8 cellular contexts compared by ENCODE assay signal in genomic region chr15:76060098-76060989, GRCh38. TPM values are rescaled to one million over a fixed set of nuclear protein-coding genes. Genes with fewer than 3 reads are reported as not detected.
DNase-seq lines count a peak whose midpoint lies in the region; ATAC-seq lines count a peak whose summit lies in the region.

No MANE protein-coding gene starts in this region.

- peak overlapping the region; percentile 72 to 82 (median 79) for H3K4me3 ChIP-seq in skeletal muscle tissue (ENCODE audit: low read length in 3 of 3)

- peak overlapping the region; percentile 23 for H3K27ac ChIP-seq in skeletal muscle tissue (ENCODE audit: low read depth, low read length)

- peak; percentile 33 for DNase-seq in activated CD4-positive, alpha-beta T cell treated with anti-CD3 and anti-CD28 coated beads for 48 hours
- DNase-seq in activated CD4-positive, alpha-beta T cell treated with anti-CD3 and anti-CD28 coated beads, Interleukin-2, amount 50 U/mL, for 4 hours = no peak
- DNase-seq in activated CD8-positive, alpha-beta memory T cell treated with anti-CD3 and anti-CD28 coated beads, Interleukin-2, amount 50 U/mL, for 4 hours = peak; percentile 14
- DNase-seq in left ventricle myocardium superior (no peak), SKM-1 treated with dmso at 0.1 percent for 144 hours (lab: John Stamatoyannopoulos, UW; ENCODE audit: unreplicated experiment) (no peak), DMS79 treated with DMSO at 0.1 percent for 48 hours (lab: John Stamatoyannopoulos, UW) (no peak)

- no peaks in the 10 kb centered on the region for H3K36me3 ChIP-seq in skeletal muscle tissue (ENCODE audit: control insufficient read depth in 3 of 3, insufficient read depth in 3 of 3, low read length in 3 of 3)

- H3K9me3 ChIP-seq in skeletal muscle tissue (ENCODE audit: control insufficient read depth in 3 of 3, low read length in 3 of 3) = no peaks in the 10 kb centered on the region

- H3K4me1 ChIP-seq in skeletal muscle tissue (ENCODE audit: control insufficient read depth in 3 of 3, insufficient read depth in 3 of 3, low read length in 3 of 3) = peaks cover 21 to 49% (median 27%) of the 10 kb centered on the region in 3 donors

- intact Hi-C loops in left ventricle myocardium superior (cut with micrococcal nuclease) = loop anchor here (5.0 kb wide), 1 partner anchor 77 kb away; no protein-coding TSS in a partner anchor

- peak overlapping the region; percentile 54 to 84 (median 83) for H3K9ac ChIP-seq in skeletal muscle tissue (ENCODE audit: low read depth in 1 of 3, low read length in 3 of 3)

- H3K27me3 ChIP-seq in skeletal muscle tissue (ENCODE audit: control insufficient read depth in 3 of 3, insufficient read depth in 3 of 3, low read length in 3 of 3) = peaks cover 0 to 13% (median 7%) of the 10 kb centered on the region in 3 donors

- ATAC-seq in left ventricle myocardium superior (peak; percentile 16), GM18502 (IDR thresholded peaks at IDR 0.05; ENCODE audit: poor library complexity, unreplicated experiment) (no peak)

RNA-seq across cellular contexts. Expression of gene TMEM266, which starts 0.6 kb away (rescaled TPM):
- total RNA-seq in left ventricle myocardium superior (0.10 TPM), skeletal muscle tissue (not detected)

RNA-seq across cellular contexts. Expression of gene NRG4, which starts 48.1 kb away (rescaled TPM):
- total RNA-seq in left ventricle myocardium superior (not detected), skeletal muscle tissue (not detected)

Comparison
In these comparisons a context has a peak if more than half of its experiments do, and no peak if none do; other contexts are left out.
1. DNase-seq: peak in activated CD4-positive, alpha-beta T cell treated with anti-CD3 and anti-CD28 coated beads for 48 hours (single experiment) and activated CD8-positive, alpha-beta memory T cell treated with anti-CD3 and anti-CD28 coated beads, Interleukin-2, amount 50 U/mL, for 4 hours (single experiment); none in activated CD4-positive, alpha-beta T cell treated with anti-CD3 and anti-CD28 coated beads, Interleukin-2, amount 50 U/mL, for 4 hours (0 of 2), left ventricle myocardium superior (single experiment), SKM-1 treated with dmso at 0.1 percent for 144 hours (single experiment) and DMS79 treated with DMSO at 0.1 percent for 48 hours (single experiment).